In genomic region chr13:109939838-109940237, GRCh38 we compare ENCODE assay signal across 24 cellular contexts.
"Had no signal": no experiment of that assay in that cellular context is flagged by ENCODE, and none has a peak within 500 bp of the region (broad histone marks: within the 10 kb centered on the region; RNA-seq: fewer than 3 reads in every experiment).

No MANE protein-coding gene starts in this region.

- H3K4me2 ChIP-seq: SK-N-SH had no signal

- H3K9me2 ChIP-seq: SK-N-SH had no signal

- DNase-seq: IMR-90, Karpas-422, KG1, MG63, NCI-H1092, NCI-H1105 treated with DMSO at 0.1 percent for 48 hours, NCI-H1417 treated with DMSO at 0.1 percent for 48 hours, NCI-H146, NCI-H1694 treated with DMSO at 0.1 percent for 48 hours, NCI-H1930, NCI-H2081, NCI-H2171, NCI-H226, NCI-H446, NCI-H510A, NCI-H524 treated with DMSO at 0.1 percent for 48 hours, NCI-H69, NCI-H774, Right ventricle myocardium superior, RPMI8226, SIG-M5, SK-N-SH, SW 1271 had no signal

- H3K36me3 ChIP-seq: MG63 had no signal

- H3K27me3 ChIP-seq: MG63 had no signal

- H3K4me3 ChIP-seq: MG63 had no signal

- H3K9me3 ChIP-seq: MG63, SK-N-SH had no signal

- H3K9ac ChIP-seq: SK-N-SH had no signal

- ATAC-seq: HepG2 had no signal
